In the genomic region with DNA sequence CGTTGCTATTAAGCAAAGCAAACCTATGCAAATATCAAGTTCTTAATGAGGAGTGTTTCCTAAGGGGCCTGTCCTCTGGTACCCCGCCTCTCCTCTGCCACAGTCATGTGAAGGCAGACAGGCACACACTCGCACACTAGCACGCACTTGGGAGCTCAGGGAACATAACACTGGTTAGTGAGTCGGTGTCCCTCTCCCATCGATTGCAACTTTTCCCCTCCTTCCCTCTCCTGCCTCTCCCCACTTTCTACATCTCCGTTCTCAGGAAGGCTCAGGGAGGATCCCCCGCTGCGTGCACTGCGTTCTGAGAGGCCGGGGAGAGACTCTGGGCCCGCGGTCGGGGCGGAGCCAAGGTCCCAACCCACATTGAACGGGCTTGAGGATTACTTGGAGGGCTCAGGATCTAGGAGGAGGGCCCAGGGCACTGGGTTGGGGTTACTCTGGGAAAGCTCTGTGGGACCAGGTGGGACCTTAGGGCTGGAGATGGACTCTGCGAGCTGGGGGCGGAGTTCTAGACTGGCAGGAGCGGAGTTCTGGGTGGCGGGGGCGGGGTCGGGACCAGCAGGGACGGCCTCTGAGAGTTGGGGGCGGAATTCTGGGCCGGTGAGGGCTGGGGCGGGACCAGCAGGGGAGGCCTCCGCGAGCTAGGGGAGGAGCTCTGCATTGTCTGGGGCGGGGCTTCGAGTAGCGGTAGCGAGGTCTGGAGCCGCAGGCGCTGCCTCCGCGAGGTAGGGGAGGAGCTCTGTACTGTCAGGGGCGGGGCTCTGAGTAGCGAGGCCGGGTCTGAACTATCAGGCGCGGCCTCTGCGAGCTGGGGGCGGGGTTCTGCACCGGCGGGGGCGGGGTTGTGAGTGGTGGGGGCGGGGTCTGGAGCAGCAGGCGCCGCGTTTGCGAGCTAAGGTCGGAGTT, we compare ENCODE assay signal across 1 cellular context.
TF ChIP-seq lines count a peak whose summit lies in the region.

No MANE protein-coding gene starts in this region.

TF ChIP-seq in K562, 482 proteins besides CTCF, POLR2A, EP300 and RAD21 (continued from another document and continues in another):
- TF ChIP-seq, protein P1, sequence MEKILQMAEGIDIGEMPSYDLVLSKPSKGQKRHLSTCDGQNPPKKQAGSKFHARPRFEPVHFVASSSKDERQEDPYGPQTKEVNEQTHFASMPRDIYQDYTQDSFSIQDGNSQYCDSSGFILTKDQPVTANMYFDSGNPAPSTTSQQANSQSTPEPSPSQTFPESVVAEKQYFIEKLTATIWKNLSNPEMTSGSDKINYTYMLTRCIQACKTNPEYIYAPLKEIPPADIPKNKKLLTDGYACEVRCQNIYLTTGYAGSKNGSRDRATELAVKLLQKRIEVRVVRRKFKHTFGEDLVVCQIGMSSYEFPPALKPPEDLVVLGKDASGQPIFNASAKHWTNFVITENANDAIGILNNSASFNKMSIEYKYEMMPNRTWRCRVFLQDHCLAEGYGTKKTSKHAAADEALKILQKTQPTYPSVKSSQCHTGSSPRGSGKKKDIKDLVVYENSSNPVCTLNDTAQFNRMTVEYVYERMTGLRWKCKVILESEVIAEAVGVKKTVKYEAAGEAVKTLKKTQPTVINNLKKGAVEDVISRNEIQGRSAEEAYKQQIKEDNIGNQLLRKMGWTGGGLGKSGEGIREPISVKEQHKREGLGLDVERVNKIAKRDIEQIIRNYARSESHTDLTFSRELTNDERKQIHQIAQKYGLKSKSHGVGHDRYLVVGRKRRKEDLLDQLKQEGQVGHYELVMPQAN (IDR thresholded peaks at IDR 0.05; ENCODE audit: borderline replicate concordance), result peak; percentile 33; the same call in 1 of the 2 replicates
- TF ChIP-seq ZNF23 (CRISPR knock-in tag; IDR thresholded peaks at IDR 0.05) (no peak), KDM2B (CRISPR knock-in tag; IDR thresholded peaks at IDR 0.05) (no peak; the same call in 1 of the 2 replicates), MAFF (IDR thresholded peaks at IDR 0.05; ENCODE audit: low read length) (no peak), HNRNPLL (IDR thresholded peaks at IDR 0.05; ENCODE audit: low read depth, low read length, poor library complexity, severe bottlenecking) (peak; percentile 63), TAF1 (IDR thresholded peaks at IDR 0.05; ENCODE audit: control insufficient read depth, extremely low read depth, insufficient read depth, low read length, severe bottlenecking) (peak; percentile 21), ZNF263 (CRISPR knock-in tag; IDR thresholded peaks at IDR 0.05; ENCODE audit: borderline replicate concordance) (no peak), PHF20 (IDR thresholded peaks at IDR 0.05; ENCODE audit: partially characterized antibody) (peak; percentile 18), BCL6 (CRISPR knock-in tag; IDR thresholded peaks at IDR 0.05) (no peak), ZBTB17 (CRISPR knock-in tag; IDR thresholded peaks at IDR 0.05) (peak; percentile 61; the same call in 1 of the 2 replicates), DEAF1 (CRISPR knock-in tag; IDR thresholded peaks at IDR 0.05) (no peak), HMG20B (CRISPR knock-in tag; IDR thresholded peaks at IDR 0.05) (no peak), ZBTB12 (CRISPR knock-in tag; IDR thresholded peaks at IDR 0.05) (no peak), ZBTB8A (IDR thresholded peaks at IDR 0.05; ENCODE audit: partially characterized antibody) (no peak), ZBTB34 (CRISPR knock-in tag; IDR thresholded peaks at IDR 0.05) (no peak), ESRRB (CRISPR knock-in tag; IDR thresholded peaks at IDR 0.05; ENCODE audit: borderline replicate concordance) (no peak), POU5F1 (IDR thresholded peaks at IDR 0.05; ENCODE audit: borderline replicate concordance, low read depth, low read length, partially characterized antibody) (no peak), WHSC1 (IDR thresholded peaks at IDR 0.05; ENCODE audit: low read length) (no peak), ELF1 (tag; IDR thresholded peaks at IDR 0.05) (no peak), TFAM (CRISPR knock-in tag; conservative IDR thresholded peaks at IDR 0.05) (no peak), HEY1 (CRISPR knock-in tag; IDR thresholded peaks at IDR 0.05; ENCODE audit: borderline replicate concordance) (no peak), CGGBP1 (CRISPR knock-in tag; IDR thresholded peaks at IDR 0.05) (0 out of 2 replicates have a peak, but pooled peaks have one; percentile 43), NCOR1 (IDR thresholded peaks at IDR 0.05) (no peak), ZC3H8 (IDR thresholded peaks at IDR 0.05) (no peak), ZBED1 (IDR thresholded peaks at IDR 0.05) (no peak), FOXP4 (CRISPR knock-in tag; IDR thresholded peaks at IDR 0.05; ENCODE audit: borderline replicate concordance) (no peak), NR2F6 (CRISPR knock-in tag; IDR thresholded peaks at IDR 0.05) (no peak), ILK (tag; IDR thresholded peaks at IDR 0.05; ENCODE audit: borderline replicate concordance, low read depth) (no peak), ZNF282 (CRISPR knock-in tag; IDR thresholded peaks at IDR 0.05) (no peak), HMGN3 (IDR thresholded peaks at IDR 0.05; ENCODE audit: borderline replicate concordance, extremely low read depth, insufficient read length, low read depth, low read length) (peak; percentile 33), RBFOX2 (IDR thresholded peaks at IDR 0.05; ENCODE audit: low read depth, low read length) (no peak), ARHGAP35 (IDR thresholded peaks at IDR 0.05; ENCODE audit: partially characterized antibody) (no peak), PCBP2 (IDR thresholded peaks at IDR 0.05; ENCODE audit: low read depth, low read length, poor library complexity, severe bottlenecking) (no peak), BRD9 (IDR thresholded peaks at IDR 0.05; ENCODE audit: low read depth, partially characterized antibody) (no peak), ZFX (CRISPR knock-in tag; IDR thresholded peaks at IDR 0.05) (0 out of 2 replicates have a peak, but pooled peaks have one; percentile 46), TAL1 (IDR thresholded peaks at IDR 0.05) (no peak; the same call in 1 of the 2 replicates)
- TF ChIP-seq, protein P2, sequence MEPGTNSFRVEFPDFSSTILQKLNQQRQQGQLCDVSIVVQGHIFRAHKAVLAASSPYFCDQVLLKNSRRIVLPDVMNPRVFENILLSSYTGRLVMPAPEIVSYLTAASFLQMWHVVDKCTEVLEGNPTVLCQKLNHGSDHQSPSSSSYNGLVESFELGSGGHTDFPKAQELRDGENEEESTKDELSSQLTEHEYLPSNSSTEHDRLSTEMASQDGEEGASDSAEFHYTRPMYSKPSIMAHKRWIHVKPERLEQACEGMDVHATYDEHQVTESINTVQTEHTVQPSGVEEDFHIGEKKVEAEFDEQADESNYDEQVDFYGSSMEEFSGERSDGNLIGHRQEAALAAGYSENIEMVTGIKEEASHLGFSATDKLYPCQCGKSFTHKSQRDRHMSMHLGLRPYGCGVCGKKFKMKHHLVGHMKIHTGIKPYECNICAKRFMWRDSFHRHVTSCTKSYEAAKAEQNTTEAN (CRISPR knock-in tag; IDR thresholded peaks at IDR 0.05), result no peak
- TF ChIP-seq, protein P3, sequence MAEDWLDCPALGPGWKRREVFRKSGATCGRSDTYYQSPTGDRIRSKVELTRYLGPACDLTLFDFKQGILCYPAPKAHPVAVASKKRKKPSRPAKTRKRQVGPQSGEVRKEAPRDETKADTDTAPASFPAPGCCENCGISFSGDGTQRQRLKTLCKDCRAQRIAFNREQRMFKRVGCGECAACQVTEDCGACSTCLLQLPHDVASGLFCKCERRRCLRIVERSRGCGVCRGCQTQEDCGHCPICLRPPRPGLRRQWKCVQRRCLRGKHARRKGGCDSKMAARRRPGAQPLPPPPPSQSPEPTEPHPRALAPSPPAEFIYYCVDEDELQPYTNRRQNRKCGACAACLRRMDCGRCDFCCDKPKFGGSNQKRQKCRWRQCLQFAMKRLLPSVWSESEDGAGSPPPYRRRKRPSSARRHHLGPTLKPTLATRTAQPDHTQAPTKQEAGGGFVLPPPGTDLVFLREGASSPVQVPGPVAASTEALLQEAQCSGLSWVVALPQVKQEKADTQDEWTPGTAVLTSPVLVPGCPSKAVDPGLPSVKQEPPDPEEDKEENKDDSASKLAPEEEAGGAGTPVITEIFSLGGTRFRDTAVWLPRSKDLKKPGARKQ (CRISPR knock-in tag; IDR thresholded peaks at IDR 0.05), result no peak
- TF ChIP-seq, protein P4, sequence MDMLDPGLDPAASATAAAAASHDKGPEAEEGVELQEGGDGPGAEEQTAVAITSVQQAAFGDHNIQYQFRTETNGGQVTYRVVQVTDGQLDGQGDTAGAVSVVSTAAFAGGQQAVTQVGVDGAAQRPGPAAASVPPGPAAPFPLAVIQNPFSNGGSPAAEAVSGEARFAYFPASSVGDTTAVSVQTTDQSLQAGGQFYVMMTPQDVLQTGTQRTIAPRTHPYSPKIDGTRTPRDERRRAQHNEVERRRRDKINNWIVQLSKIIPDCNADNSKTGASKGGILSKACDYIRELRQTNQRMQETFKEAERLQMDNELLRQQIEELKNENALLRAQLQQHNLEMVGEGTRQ (CRISPR knock-in tag; IDR thresholded peaks at IDR 0.05), result no peak
- TF ChIP-seq, protein P5, sequence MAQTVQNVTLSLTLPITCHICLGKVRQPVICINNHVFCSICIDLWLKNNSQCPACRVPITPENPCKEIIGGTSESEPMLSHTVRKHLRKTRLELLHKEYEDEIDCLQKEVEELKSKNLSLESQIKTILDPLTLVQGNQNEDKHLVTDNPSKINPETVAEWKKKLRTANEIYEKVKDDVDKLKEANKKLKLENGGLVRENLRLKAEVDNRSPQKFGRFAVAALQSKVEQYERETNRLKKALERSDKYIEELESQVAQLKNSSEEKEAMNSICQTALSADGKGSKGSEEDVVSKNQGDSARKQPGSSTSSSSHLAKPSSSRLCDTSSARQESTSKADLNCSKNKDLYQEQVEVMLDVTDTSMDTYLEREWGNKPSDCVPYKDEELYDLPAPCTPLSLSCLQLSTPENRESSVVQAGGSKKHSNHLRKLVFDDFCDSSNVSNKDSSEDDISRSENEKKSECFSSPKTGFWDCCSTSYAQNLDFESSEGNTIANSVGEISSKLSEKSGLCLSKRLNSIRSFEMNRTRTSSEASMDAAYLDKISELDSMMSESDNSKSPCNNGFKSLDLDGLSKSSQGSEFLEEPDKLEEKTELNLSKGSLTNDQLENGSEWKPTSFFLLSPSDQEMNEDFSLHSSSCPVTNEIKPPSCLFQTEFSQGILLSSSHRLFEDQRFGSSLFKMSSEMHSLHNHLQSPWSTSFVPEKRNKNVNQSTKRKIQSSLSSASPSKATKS (CRISPR knock-in tag; IDR thresholded peaks at IDR 0.05), result no peak
- TF ChIP-seq, protein P6, sequence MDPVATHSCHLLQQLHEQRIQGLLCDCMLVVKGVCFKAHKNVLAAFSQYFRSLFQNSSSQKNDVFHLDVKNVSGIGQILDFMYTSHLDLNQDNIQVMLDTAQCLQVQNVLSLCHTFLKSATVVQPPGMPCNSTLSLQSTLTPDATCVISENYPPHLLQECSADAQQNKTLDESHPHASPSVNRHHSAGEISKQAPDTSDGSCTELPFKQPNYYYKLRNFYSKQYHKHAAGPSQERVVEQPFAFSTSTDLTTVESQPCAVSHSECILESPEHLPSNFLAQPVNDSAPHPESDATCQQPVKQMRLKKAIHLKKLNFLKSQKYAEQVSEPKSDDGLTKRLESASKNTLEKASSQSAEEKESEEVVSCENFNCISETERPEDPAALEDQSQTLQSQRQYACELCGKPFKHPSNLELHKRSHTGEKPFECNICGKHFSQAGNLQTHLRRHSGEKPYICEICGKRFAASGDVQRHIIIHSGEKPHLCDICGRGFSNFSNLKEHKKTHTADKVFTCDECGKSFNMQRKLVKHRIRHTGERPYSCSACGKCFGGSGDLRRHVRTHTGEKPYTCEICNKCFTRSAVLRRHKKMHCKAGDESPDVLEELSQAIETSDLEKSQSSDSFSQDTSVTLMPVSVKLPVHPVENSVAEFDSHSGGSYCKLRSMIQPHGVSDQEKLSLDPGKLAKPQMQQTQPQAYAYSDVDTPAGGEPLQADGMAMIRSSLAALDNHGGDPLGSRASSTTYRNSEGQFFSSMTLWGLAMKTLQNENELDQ (CRISPR knock-in tag; IDR thresholded peaks at IDR 0.05; ENCODE audit: borderline replicate concordance), result no peak
